8 cellular contexts compared by ENCODE assay signal in the genomic region with DNA sequence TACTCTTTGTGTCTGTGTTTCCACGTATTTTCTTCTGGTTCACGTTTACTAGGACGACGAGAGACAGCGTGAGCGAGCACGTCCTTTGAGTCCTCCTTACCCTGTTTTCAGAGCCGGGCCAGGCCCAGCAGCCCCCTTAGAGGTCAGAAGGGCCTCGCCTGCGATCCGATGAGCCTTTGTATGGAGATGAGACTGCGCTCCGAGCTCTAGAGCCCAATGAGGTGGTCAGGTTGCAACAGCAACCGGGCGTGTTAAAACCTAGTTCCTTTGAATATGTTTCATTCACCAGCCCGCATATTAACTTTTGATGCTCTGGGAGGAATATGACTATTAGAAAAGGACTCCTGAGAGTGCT. TPM values are rescaled to one million over a fixed set of nuclear protein-coding genes. Genes with fewer than 3 reads are reported as not detected.
DNase-seq lines count a peak whose midpoint lies in the region; ATAC-seq, FAIRE-seq and TF ChIP-seq lines count a peak whose summit lies in the region.

No MANE protein-coding gene starts in this region.

- TF ChIP-seq CTCF in astrocyte of the spinal cord (IDR thresholded peaks at IDR 0.05; ENCODE audit: low read depth, low read length) (no peak), HepG2 (CRISPR knock-in tag; IDR thresholded peaks at IDR 0.05) (no peak), tibial artery (IDR thresholded peaks at IDR 0.05) (no peak)

- H3K4me3 ChIP-seq in Jurkat, Clone E6-1 (ENCODE audit: low read length): peak overlapping the region; percentile 88
- H3K4me3 ChIP-seq in astrocyte of the spinal cord (ENCODE audit: low read depth, low read length) (peak overlapping the region; percentile 62), HepG2 (replicated peaks in 1 of 3; ENCODE audit: insufficient read depth in 1 of 3, low read depth in 2 of 3, low read length in 3 of 3) (peak overlapping the region; percentile 82 to 92 (median 88)), tibial artery (peak overlapping the region; percentile 69 to 84)

- WGBS in HepG2 (ENCODE audit: low lambda C conversion rate): 0% methylated on average over 4 of the region's 16 CpGs

- TSS peak; percentile 32 for BruUV-seq in HepG2 (replicated peaks; lab: Mats Ljungman, UMichigan)

- H3K79me2 ChIP-seq in HepG2 (ENCODE audit: insufficient read depth, low read length): peaks cover 75% of the 10 kb centered on the region

- peak overlapping the region; percentile 93 for H3K27ac Mint-ChIP-seq in T-helper 1 cell treated with Interleukin-12 subunit alpha and Interleukin-12 subunit beta and Interleukin-4 antibody, amounts not matched to agents 30 μg/mL and 1 μg/mL, for 36 hours

- no peaks in the 10 kb centered on the region for H3K27me3 Mint-ChIP-seq in T-helper 1 cell treated with Interleukin-12 subunit alpha and Interleukin-12 subunit beta and Interleukin-4 antibody, amounts not matched to agents 30 μg/mL and 1 μg/mL, for 36 hours (ENCODE audit: low read depth)

- H3K27ac ChIP-seq in HepG2 (ENCODE audit: extremely low read length, insufficient read depth, low read length) (peak overlapping the region; percentile 62), tibial artery (peak overlapping the region; percentile 96 to 98)

- TF ChIP-seq POLR2A in HepG2 (IDR thresholded peaks at IDR 0.05; ENCODE audit: insufficient read depth in 1 of 2, low read depth in 2 of 2, low read length in 2 of 2): 0 out of 4 replicates have a peak, but pooled peaks of 1 of the 2 experiments have one; percentile 1

- H3K36me3 ChIP-seq in HepG2 (replicated peaks in 1 of 2; ENCODE audit: control insufficient read depth in 1 of 2, insufficient read depth in 2 of 2, low read length in 2 of 2) (peaks cover 0 to 21% of the 10 kb centered on the region in 2 experiments; a peak in 3 of 5 replicates), tibial artery (peaks cover 0 to 4% (median 0%) of the 10 kb centered on the region in 3 donors)

- TF ChIP-seq RAD21 in HepG2 (CRISPR knock-in tag; IDR thresholded peaks at IDR 0.05): no peak

- CTCF ChIA-PET in HepG2 (lab: Yijun Ruan, JAX; ENCODE audit: low intra/inter-chr PET ratio, low total read pairs): no interaction called here

- H3K36me3 Mint-ChIP-seq in T-helper 1 cell treated with Interleukin-12 subunit alpha and Interleukin-12 subunit beta and Interleukin-4 antibody, amounts not matched to agents 30 μg/mL and 1 μg/mL, for 36 hours (ENCODE audit: low read depth): peaks cover 12% of the 10 kb centered on the region

- H3K9me3 Mint-ChIP-seq in T-helper 1 cell treated with Interleukin-12 subunit alpha and Interleukin-12 subunit beta and Interleukin-4 antibody, amounts not matched to agents 30 μg/mL and 1 μg/mL, for 36 hours: no peaks in the 10 kb centered on the region

- no peak for FAIRE-seq in HepG2 (lab: Jason Lieb, UNC)
- FAIRE-seq in urothelium cell line (lab: Jason Lieb, UNC): no peak

- in situ Hi-C loops in astrocyte of the spinal cord (cut with HindIII; ENCODE audit: low sequenced_read_pairs) (no loop called here), HepG2 (cut with HindIII; ENCODE audit: extremely low pct_ligation_motif_present, low pct_unique_long_range_greater_than_20kb) (no loop called here)

- H3K27me3 ChIP-seq in HepG2 (ENCODE audit: control insufficient read depth in 1 of 2, insufficient read depth in 2 of 2, low read length in 2 of 2) (no peaks in the 10 kb centered on the region; a peak in 1 of 5 replicates), tibial artery (no peaks in the 10 kb centered on the region)

- H3K4me3 Mint-ChIP-seq in T-helper 1 cell treated with Interleukin-12 subunit alpha and Interleukin-12 subunit beta and Interleukin-4 antibody, amounts not matched to agents 30 μg/mL and 1 μg/mL, for 36 hours: peak overlapping the region; percentile 98

- TF ChIP-seq EP300 in HepG2 (IDR thresholded peaks at IDR 0.05; ENCODE audit: low read depth in 2 of 2, low read length in 2 of 2) (no peak), HepG2 (CRISPR knock-in tag; IDR thresholded peaks at IDR 0.05; ENCODE audit: borderline replicate concordance) (no peak)

- H3K4me1 ChIP-seq in HepG2 (ENCODE audit: insufficient read depth, low read length): peaks cover 53% of the 10 kb centered on the region
- H3K4me1 ChIP-seq in tibial artery: peaks cover 0 to 60% (median 44%) of the 10 kb centered on the region in 4 donors

- peak overlapping the region; percentile 84 for H3K9ac ChIP-seq in HepG2 (ENCODE audit: insufficient read depth, low read depth, low read length)

- ATAC-seq in HepG2: peak; percentile 45

- DNase-seq in T-helper 1 cell: no peak
- DNase-seq in Jurkat, Clone E6-1 (ENCODE audit: low read depth, low spot score): no peak
- no peak for DNase-seq in astrocyte of the spinal cord (ENCODE audit: low read depth, low spot score)
- DNase-seq in HepG2 (ENCODE audit: low spot score): no peak
- no peak for DNase-seq in tibial artery
- DNase-seq in urothelium cell line (ENCODE audit: low spot score): no peak
- no peak for DNase-seq in DMS153 treated with DMSO at 0.1 percent for 48 hours (lab: John Stamatoyannopoulos, UW; ENCODE audit: unreplicated experiment)

- peaks cover 42% of the 10 kb centered on the region for H4K20me1 ChIP-seq in HepG2 (ENCODE audit: insufficient read depth, low read length)

- H3K4me1 Mint-ChIP-seq in T-helper 1 cell treated with Interleukin-12 subunit alpha and Interleukin-12 subunit beta and Interleukin-4 antibody, amounts not matched to agents 30 μg/mL and 1 μg/mL, for 36 hours (ENCODE audit: low read depth): peaks cover 72% of the 10 kb centered on the region

- intact Hi-C loops in HepG2 (cut with micrococcal nuclease; ENCODE audit: unreplicated experiment): loop anchor here (2.0 to 5.0 kb wide), 3 partner anchors 79 to 95 kb away; partner anchors contain the start of genes GRPEL1 and TBC1D14
- intact Hi-C loops in tibial artery (cut with DNase I; ENCODE audit: low total_unique reads): loop anchor here (2.0 to 10.0 kb wide), 5 partner anchors 55 to 273 kb away; partner anchors contain the start of genes BLOC1S4, GRPEL1, KIAA0232 and TADA2B

- H3K4me2 ChIP-seq in HepG2 (ENCODE audit: low read depth, low read length): peak overlapping the region; percentile 99

- H3K9me3 ChIP-seq in HepG2 (ENCODE audit: low read length) (no peaks in the 10 kb centered on the region), tibial artery (no peaks in the 10 kb centered on the region)

- no peak overlapping the region for H2AFZ ChIP-seq in HepG2 (ENCODE audit: low read length)

- POLR2A ChIA-PET in HepG2 (lab: Yijun Ruan, JAX): interaction anchor here (1.0 to 2.6 kb wide), 13 partner anchors 16 to 314 kb away, joined by 3 to 18 read pairs (median 4); partner anchors contain the start of genes GRPEL1, TADA2B and TBC1D14

TF ChIP-seq in HepG2, 621 proteins besides CTCF, POLR2A, EP300 and RAD21 (continues in another document):
- TF ChIP-seq FOXO4 (CRISPR knock-in tag; conservative IDR thresholded peaks at IDR 0.05): 0 out of 2 replicates have a peak, but pooled peaks have one; percentile 42
- TF ChIP-seq ZNF333 (CRISPR knock-in tag; IDR thresholded peaks at IDR 0.05; ENCODE audit: borderline replicate concordance): 0 out of 2 replicates have a peak, but pooled peaks have one; percentile 26
- no peak for TF ChIP-seq NR2F6 (IDR thresholded peaks at IDR 0.05)
- TF ChIP-seq NR2F6 (CRISPR knock-in tag; IDR thresholded peaks at IDR 0.05): 0 out of 2 replicates have a peak, but pooled peaks have one; percentile 4
- no peak for TF ChIP-seq ZNF652 (CRISPR knock-in tag; IDR thresholded peaks at IDR 0.05; ENCODE audit: borderline replicate concordance, low read depth)
- TF ChIP-seq ATAD3A (CRISPR knock-in tag; IDR thresholded peaks at IDR 0.05): no peak
- no peak for TF ChIP-seq TCF12 (IDR thresholded peaks at IDR 0.05)
- TF ChIP-seq TCF12 (CRISPR knock-in tag; IDR thresholded peaks at IDR 0.05): 0 out of 2 replicates have a peak, but pooled peaks have one; percentile 5
- TF ChIP-seq ZFY (CRISPR knock-in tag; IDR thresholded peaks at IDR 0.05): 0 out of 2 replicates have a peak, but pooled peaks have one; percentile 8
- TF ChIP-seq SIX4 (CRISPR knock-in tag; IDR thresholded peaks at IDR 0.05): no peak

RNA-seq across cellular contexts. Expression of gene TADA2B, which starts 55.6 kb away (rescaled TPM):
- polyA plus RNA-seq in Jurkat, Clone E6-1 (2012; ENCODE audit: insufficient read depth, insufficient read length): 11.9 TPM
- 8.6 and 8.9 TPM in 2 replicates for total RNA-seq in HepG2 (2016; rRNA removed; fragmentation: Illumina TruSeq; extraction: Trizol)
- total RNA-seq in HepG2 (2016; cell fraction: cytosol; rRNA removed; fragmentation: Illumina TruSeq; extraction: Trizol; ENCODE audit: low read depth): 2.2 and 3.1 TPM in 2 replicates
- total RNA-seq in HepG2 (2016; cell fraction: insoluble cytoplasmic fraction; rRNA removed; fragmentation: Illumina TruSeq; extraction: Trizol): 7.2 and 8.0 TPM in 2 replicates
- 11.2 and 13.1 TPM in 2 replicates for total RNA-seq in HepG2 (2016; cell fraction: membrane; rRNA removed; fragmentation: Illumina TruSeq; extraction: Trizol)
- total RNA-seq in HepG2 (2016; cell fraction: nucleus; rRNA removed; fragmentation: Illumina TruSeq; extraction: Trizol): 5.6 and 5.9 TPM in 2 replicates
- polyA plus RNA-seq in HepG2 (2011; rRNA removed): 4.6 and 5.1 TPM in 2 replicates
- polyA plus RNA-seq in HepG2 (2011; cell fraction: cytosol; rRNA removed): 5.0 and 5.2 TPM in 2 replicates
- polyA plus RNA-seq in HepG2 (2011; cell fraction: nucleus; rRNA removed): 5.8 and 6.6 TPM in 2 replicates
- 8.0 and 9.4 TPM in 2 replicates for polyA plus RNA-seq in HepG2 (2012)
- 2.2 and 2.7 TPM in 2 replicates for polyA plus RNA-seq in HepG2 (2016; cell fraction: cytosol; fragmentation: Illumina TruSeq; extraction: Trizol; ENCODE audit: low read depth)
- 10.4 and 13.0 TPM in 2 replicates for polyA plus RNA-seq in HepG2 (2016; cell fraction: insoluble cytoplasmic fraction; fragmentation: Illumina TruSeq; extraction: Trizol; ENCODE audit: low read depth)
- polyA plus RNA-seq in HepG2 (2016; cell fraction: membrane; fragmentation: Illumina TruSeq; extraction: Trizol; ENCODE audit: low read depth): 8.6 and 9.7 TPM in 2 replicates
- polyA plus RNA-seq in HepG2 (2016; cell fraction: nucleus; fragmentation: Illumina TruSeq; extraction: Trizol; ENCODE audit: insufficient read depth, low read depth): 10.6 and 12.8 TPM in 2 replicates
- polyA minus RNA-seq in HepG2 (2011; rRNA and poly(A)+ RNA removed; ENCODE audit: low replicate concordance): 6.9 and 14.2 TPM in 2 replicates
- 3.9 and 5.1 TPM in 2 replicates for polyA minus RNA-seq in HepG2 (2011; cell fraction: cytosol; rRNA and poly(A)+ RNA removed)
- polyA minus RNA-seq in HepG2 (2011; cell fraction: nucleus; rRNA and poly(A)+ RNA removed): 5.9 and 6.6 TPM in 2 replicates
